In the genomic region with DNA sequence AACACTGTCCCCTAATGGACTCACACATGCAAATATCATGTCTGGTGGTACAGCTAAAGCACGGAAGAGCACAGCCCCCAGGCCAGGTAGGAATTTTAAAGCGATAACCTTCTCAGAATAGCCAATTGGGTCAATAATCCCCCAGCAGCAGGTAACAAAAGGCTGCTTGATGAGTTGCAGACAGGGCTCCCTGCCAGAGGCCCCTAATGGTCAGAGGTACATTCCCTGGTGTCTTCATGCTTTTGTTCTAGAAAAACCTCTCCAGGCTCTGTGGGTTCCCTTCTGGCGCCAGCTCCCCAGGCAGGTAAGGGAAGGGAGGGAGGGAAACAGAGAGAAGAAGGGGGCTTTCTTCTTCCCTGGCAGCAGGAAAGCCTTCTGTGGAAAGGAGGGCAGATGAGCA, we compare ENCODE assay signal across 19 cellular contexts. TPM values are rescaled to one million over a fixed set of nuclear protein-coding genes. Genes with fewer than 3 reads are reported as not detected.
"Had no signal": no experiment of that assay in that cellular context is flagged by ENCODE, and none has a peak within 500 bp of the region (broad histone marks: within the 10 kb centered on the region; RNA-seq: fewer than 3 reads in every experiment).

No MANE protein-coding gene starts in this region.

- DNase-seq: activated CD4-positive, alpha-beta T cell treated with anti-CD3 and anti-CD28 coated beads for 4 hours; activated CD8-positive, alpha-beta memory T cell treated with anti-CD3 and anti-CD28 coated beads, Interleukin-2, amount 50 U/mL, for 4 hours; activated CD8-positive, alpha-beta T cell treated with anti-CD3 and anti-CD28 coated beads, Interleukin-2, amount 10 ng/mL, durations not matched to agents 7 days and 5 days; activated gamma-delta T cell; activated T-cell treated with anti-CD3 and anti-CD28 coated beads, Interleukin-2, amount 50 U/mL, for 48 hours; caudate nucleus; colonic mucosa; hypothalamus; naive thymus-derived CD4-positive, alpha-beta T cell; occipital lobe; right cardiac atrium; small intestine; stimulated activated CD4-positive, alpha-beta T cell treated with anti-CD3 and anti-CD28 coated beads, Interleukin-4, amount 100 ng/mL, for 4 hours; stimulated activated CD8-positive, alpha-beta memory T cell treated with anti-CD3 and anti-CD28 coated beads, Interleukin-4, amount 100 ng/mL, for 48 hours; stimulated activated naive CD8-positive, alpha-beta T cell treated with anti-CD3 and anti-CD28 coated beads, Interleukin-15, Interleukin-2, amounts not matched to agents 100 U/mL and 50 U/mL, for 24 hours; T-helper 17 cell had no signal

- H3K4me3 ChIP-seq: colonic mucosa, esophagus muscularis mucosa, lung had no signal

- H3K9me3 ChIP-seq: colonic mucosa, esophagus muscularis mucosa had no signal

- ATAC-seq: activated CD8-positive, alpha-beta T cell treated with anti-CD3 and anti-CD28 coated beads, Interleukin-2, amount 10 ng/mL, durations not matched to agents 7 days and 5 days; activated naive CD4-positive, alpha-beta T cell treated with anti-CD3 and anti-CD28 coated beads, Interleukin-2, amount 50 U/mL, for 72 hours; naive thymus-derived CD4-positive, alpha-beta T cell; right cardiac atrium; stimulated activated naive CD8-positive, alpha-beta T cell treated with anti-CD3 and anti-CD28 coated beads, Interleukin-15, Interleukin-2, amounts not matched to agents 100 U/mL and 50 U/mL, for 24 hours; T-helper 17 cell had no signal

- H3K27me3 ChIP-seq: colonic mucosa had no signal

- H3K27ac ChIP-seq: colonic mucosa, esophagus muscularis mucosa had no signal

- H3K36me3 ChIP-seq: colonic mucosa, esophagus muscularis mucosa had no signal

- H3K4me1 ChIP-seq: colonic mucosa, esophagus muscularis mucosa had no signal

RNA-seq across cellular contexts. Expression of a gene that starts 43.4 kb away (rescaled TPM):
- total RNA-seq: activated CD8-positive, alpha-beta T cell treated with anti-CD3 and anti-CD28 coated beads, Interleukin-2, amount 10 ng/mL, durations not matched to agents 7 days and 5 days; activated naive CD4-positive, alpha-beta T cell treated with anti-CD3 and anti-CD28 coated beads, Interleukin-2, amount 50 U/mL, for 72 hours; naive thymus-derived CD4-positive, alpha-beta T cell; T-helper 17 cell had no signal
- polyA plus RNA-seq: naive thymus-derived CD4-positive, alpha-beta T cell had no signal
